Comparison of ENCODE assay signal across 8 cellular contexts in genomic region chr4:140243345-140243753, GRCh38.
DNase-seq lines count a peak whose midpoint lies in the region; ATAC-seq and TF ChIP-seq lines count a peak whose summit lies in the region.

No MANE protein-coding gene starts in this region.

- no peak for TF ChIP-seq CTCF in esophagus muscularis mucosa (IDR thresholded peaks at IDR 0.05)
- TF ChIP-seq CTCF in transverse colon (IDR thresholded peaks at IDR 0.05): no peak
- no peak for TF ChIP-seq CTCF in Calu3 (IDR thresholded peaks at IDR 0.05; ENCODE audit: unreplicated experiment)

- no peaks in the 10 kb centered on the region for H3K27me3 Mint-ChIP-seq in Calu3 (ENCODE audit: unreplicated experiment)

- TF ChIP-seq EP300 in esophagus muscularis mucosa (IDR thresholded peaks at IDR 0.05) (no peak), transverse colon (IDR thresholded peaks at IDR 0.05; ENCODE audit: low read depth) (no peak)

- TF ChIP-seq POLR2A in esophagus muscularis mucosa (IDR thresholded peaks at IDR 0.05; ENCODE audit: low read depth) (no peak), transverse colon (IDR thresholded peaks at IDR 0.05) (peak; percentile 82)

- peak; percentile 31 for ATAC-seq in GM19468 (IDR thresholded peaks at IDR 0.05; ENCODE audit: extremely low read depth, unreplicated experiment)
- ATAC-seq in HG03457 (IDR thresholded peaks at IDR 0.05; ENCODE audit: unreplicated experiment): peak; percentile 87

- H3K27ac ChIP-seq in esophagus muscularis mucosa (replicated peaks in 1 of 4) (peak overlapping the region; percentile 38 to 54 (median 44)), transverse colon (peak overlapping the region; percentile 82 to 87 (median 85))

- H3K36me3 ChIP-seq in esophagus muscularis mucosa (no peaks in the 10 kb centered on the region), transverse colon (no peaks in the 10 kb centered on the region)

- H3K9me3 Mint-ChIP-seq in Calu3 (ENCODE audit: low read depth, unreplicated experiment): no peaks in the 10 kb centered on the region

- H3K9me3 ChIP-seq in esophagus muscularis mucosa (no peaks in the 10 kb centered on the region), transverse colon (no peaks in the 10 kb centered on the region)

- H3K4me1 Mint-ChIP-seq in Calu3 (ENCODE audit: low read depth, unreplicated experiment): peaks cover 20% of the 10 kb centered on the region

- no peak overlapping the region for H3K4me3 Mint-ChIP-seq in Calu3 (ENCODE audit: low read depth, unreplicated experiment)

- CTCF ChIA-PET in Calu3 (lab: Charles Lee): interaction anchor here (0.6 kb wide), 1 partner anchor 32 kb away, joined by 3 read pairs; no protein-coding TSS in a partner anchor

- H3K27ac Mint-ChIP-seq in Calu3 (ENCODE audit: unreplicated experiment): no peak overlapping the region

- H3K27me3 ChIP-seq in esophagus muscularis mucosa (no peaks in the 10 kb centered on the region), transverse colon (no peaks in the 10 kb centered on the region)

- no peaks in the 10 kb centered on the region for H3K36me3 Mint-ChIP-seq in Calu3 (ENCODE audit: insufficient read depth, unreplicated experiment)

- WGBS in esophagus muscularis mucosa: 31% methylated on average over 6 of the region's 6 CpGs
- 13 to 18% methylated on average over 2 to 6 of the region's 6 CpGs for WGBS in transverse colon (ENCODE audit: low coverage in 1 of 2), 2 donors

- in situ Hi-C loops in transverse colon (cut with MboI; ENCODE audit: low pct_ligation_motif_present in 1 of 4, low pct_unique_long_range_greater_than_20kb in 1 of 4, low sequenced_read_pairs in 3 of 4): loop anchor here in 1 of 4 donors (5.0 kb wide), 1 partner anchor 86 kb away; no protein-coding TSS in a partner anchor

- BruUV-seq in Calu3 (replicated peaks; lab: Mats Ljungman, UMichigan): no TSS peak

- H3K4me1 ChIP-seq in esophagus muscularis mucosa (peaks cover 6 to 39% (median 28%) of the 10 kb centered on the region in 4 donors), transverse colon (peaks cover 15 to 43% (median 30%) of the 10 kb centered on the region in 4 donors)

- H3K4me3 ChIP-seq in esophagus muscularis mucosa: no peak overlapping the region
- peak overlapping the region in 2 of 4 donors; percentile 16 to 28 for H3K4me3 ChIP-seq in transverse colon

- intact Hi-C loops in esophagus muscularis mucosa (cut with DNase I) (no loop called here), transverse colon (cut with DNase I; ENCODE audit: low total_unique reads) (no loop called here), Calu3 (cut with micrococcal nuclease; ENCODE audit: unreplicated experiment) (no loop called here)

- DNase-seq in NCI-H82 (lab: John Stamatoyannopoulos, UW) (peak; percentile 43), NCI-H82 treated with DMSO at 0.1 percent for 48 hours (lab: John Stamatoyannopoulos, UW; ENCODE audit: unreplicated experiment) (no peak), NCI-H748 (lab: John Stamatoyannopoulos, UW; ENCODE audit: unreplicated experiment) (peak; percentile 78), esophagus muscularis mucosa (ENCODE audit: extremely low spot score) (no peak), transverse colon (peak; percentile 73), Calu3 (no peak)

Comparison
In these comparisons a context has a peak if more than half of its experiments do, and no peak if none do; other contexts are left out.
1. DNase-seq: peak in NCI-H82 (single experiment), NCI-H748 (single experiment) and transverse colon (single experiment); none in NCI-H82 treated with DMSO at 0.1 percent for 48 hours (single experiment), esophagus muscularis mucosa (single experiment) and Calu3 (single experiment).